1 cellular context compared by ENCODE assay signal in the genomic region with DNA sequence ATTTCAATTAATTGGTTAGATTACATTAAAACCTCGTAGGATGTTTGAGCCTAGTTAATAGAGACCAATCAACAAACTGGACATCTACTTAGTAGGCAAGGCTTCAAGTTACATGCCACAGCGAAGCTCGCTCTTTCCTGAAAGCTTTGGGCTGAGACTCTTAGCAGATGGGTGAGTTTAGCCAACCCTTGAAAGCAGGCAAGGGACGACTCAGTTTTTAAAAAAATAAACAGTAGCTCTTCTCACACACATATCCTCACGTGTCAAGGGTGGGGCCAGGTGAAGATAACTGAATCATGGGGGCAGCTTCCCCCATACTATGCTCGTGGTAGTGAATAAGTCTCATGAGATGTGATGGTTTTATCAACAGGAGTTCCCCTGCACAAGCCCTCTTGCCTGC.
TF ChIP-seq lines count a peak whose summit lies in the region.

No MANE protein-coding gene starts in this region.

TF ChIP-seq in GM23338, 12 proteins besides CTCF, POLR2A, EP300 and RAD21 (continued from another document):
- TF ChIP-seq, protein P1, sequence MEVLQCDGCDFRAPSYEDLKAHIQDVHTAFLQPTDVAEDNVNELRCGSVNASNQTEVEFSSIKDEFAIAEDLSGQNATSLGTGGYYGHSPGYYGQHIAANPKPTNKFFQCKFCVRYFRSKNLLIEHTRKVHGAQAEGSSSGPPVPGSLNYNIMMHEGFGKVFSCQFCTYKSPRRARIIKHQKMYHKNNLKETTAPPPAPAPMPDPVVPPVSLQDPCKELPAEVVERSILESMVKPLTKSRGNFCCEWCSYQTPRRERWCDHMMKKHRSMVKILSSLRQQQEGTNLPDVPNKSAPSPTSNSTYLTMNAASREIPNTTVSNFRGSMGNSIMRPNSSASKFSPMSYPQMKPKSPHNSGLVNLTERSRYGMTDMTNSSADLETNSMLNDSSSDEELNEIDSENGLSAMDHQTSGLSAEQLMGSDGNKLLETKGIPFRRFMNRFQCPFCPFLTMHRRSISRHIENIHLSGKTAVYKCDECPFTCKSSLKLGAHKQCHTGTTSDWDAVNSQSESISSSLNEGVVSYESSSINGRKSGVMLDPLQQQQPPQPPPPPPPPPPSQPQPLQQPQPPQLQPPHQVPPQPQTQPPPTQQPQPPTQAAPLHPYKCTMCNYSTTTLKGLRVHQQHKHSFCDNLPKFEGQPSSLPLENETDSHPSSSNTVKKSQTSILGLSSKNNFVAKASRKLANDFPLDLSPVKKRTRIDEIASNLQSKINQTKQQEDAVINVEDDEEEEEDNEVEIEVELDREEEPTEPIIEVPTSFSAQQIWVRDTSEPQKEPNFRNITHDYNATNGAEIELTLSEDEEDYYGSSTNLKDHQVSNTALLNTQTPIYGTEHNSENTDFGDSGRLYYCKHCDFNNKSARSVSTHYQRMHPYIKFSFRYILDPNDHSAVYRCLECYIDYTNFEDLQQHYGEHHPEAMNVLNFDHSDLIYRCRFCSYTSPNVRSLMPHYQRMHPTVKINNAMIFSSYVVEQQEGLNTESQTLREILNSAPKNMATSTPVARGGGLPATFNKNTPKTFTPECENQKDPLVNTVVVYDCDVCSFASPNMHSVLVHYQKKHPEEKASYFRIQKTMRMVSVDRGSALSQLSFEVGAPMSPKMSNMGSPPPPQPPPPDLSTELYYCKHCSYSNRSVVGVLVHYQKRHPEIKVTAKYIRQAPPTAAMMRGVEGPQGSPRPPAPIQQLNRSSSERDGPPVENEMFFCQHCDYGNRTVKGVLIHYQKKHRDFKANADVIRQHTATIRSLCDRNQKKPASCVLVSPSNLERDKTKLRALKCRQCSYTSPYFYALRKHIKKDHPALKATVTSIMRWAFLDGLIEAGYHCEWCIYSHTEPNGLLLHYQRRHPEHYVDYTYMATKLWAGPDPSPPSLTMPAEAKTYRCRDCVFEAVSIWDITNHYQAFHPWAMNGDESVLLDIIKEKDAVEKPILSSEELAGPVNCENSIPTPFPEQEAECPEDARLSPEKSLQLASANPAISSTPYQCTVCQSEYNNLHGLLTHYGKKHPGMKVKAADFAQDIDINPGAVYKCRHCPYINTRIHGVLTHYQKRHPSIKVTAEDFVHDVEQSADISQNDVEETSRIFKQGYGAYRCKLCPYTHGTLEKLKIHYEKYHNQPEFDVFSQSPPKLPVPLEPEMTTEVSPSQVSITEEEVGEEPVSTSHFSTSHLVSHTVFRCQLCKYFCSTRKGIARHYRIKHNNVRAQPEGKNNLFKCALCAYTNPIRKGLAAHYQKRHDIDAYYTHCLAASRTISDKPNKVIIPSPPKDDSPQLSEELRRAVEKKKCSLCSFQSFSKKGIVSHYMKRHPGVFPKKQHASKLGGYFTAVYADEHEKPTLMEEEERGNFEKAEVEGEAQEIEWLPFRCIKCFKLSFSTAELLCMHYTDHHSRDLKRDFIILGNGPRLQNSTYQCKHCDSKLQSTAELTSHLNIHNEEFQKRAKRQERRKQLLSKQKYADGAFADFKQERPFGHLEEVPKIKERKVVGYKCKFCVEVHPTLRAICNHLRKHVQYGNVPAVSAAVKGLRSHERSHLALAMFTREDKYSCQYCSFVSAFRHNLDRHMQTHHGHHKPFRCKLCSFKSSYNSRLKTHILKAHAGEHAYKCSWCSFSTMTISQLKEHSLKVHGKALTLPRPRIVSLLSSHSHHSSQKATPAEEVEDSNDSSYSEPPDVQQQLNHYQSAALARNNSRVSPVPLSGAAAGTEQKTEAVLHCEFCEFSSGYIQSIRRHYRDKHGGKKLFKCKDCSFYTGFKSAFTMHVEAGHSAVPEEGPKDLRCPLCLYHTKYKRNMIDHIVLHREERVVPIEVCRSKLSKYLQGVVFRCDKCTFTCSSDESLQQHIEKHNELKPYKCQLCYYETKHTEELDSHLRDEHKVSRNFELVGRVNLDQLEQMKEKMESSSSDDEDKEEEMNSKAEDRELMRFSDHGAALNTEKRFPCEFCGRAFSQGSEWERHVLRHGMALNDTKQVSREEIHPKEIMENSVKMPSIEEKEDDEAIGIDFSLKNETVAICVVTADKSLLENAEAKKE (CRISPR knock-in tag; IDR thresholded peaks at IDR 0.05) = no peak
- no peak for TF ChIP-seq POLR2AphosphoS5 (IDR thresholded peaks at IDR 0.05; ENCODE audit: low read depth)
- no peak for TF ChIP-seq ZNF331 (CRISPR knock-in tag; IDR thresholded peaks at IDR 0.05; ENCODE audit: low read depth)
- TF ChIP-seq EZH2 (IDR thresholded peaks at IDR 0.05; ENCODE audit: low read depth, unreplicated experiment) = no peak
- TF ChIP-seq NANOG (IDR thresholded peaks at IDR 0.05; ENCODE audit: borderline replicate concordance) = no peak
